Comparison of ENCODE assay signal across 12 cellular contexts in the genomic region with DNA sequence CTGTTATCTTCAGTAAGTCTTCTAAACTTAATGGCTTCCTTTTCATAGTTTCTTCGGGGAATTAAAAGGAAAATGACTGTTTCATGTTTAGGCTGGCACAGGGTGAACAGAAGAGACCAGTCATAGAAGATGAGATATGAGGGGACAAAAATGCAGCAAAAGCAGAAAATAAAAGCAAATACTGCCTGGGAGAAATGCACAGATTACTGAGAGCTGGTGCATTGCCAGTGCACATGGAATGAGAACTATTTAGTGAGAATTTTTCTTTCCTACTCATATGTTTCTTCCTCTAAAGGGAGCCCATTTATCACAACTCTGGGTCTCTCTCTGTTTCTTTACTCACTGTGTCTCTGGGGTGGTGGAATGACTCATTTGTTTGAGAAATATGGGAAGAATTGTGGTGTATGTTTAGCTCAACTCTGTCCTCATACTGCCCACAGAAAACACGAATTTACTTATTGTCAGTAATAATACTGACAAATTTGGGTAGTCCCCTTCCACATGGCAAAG. TPM values are rescaled to one million over a fixed set of nuclear protein-coding genes. Genes with fewer than 3 reads are reported as not detected.
DNase-seq lines count a peak whose midpoint lies in the region; ATAC-seq and TF ChIP-seq lines count a peak whose summit lies in the region.
"Had no signal": no experiment of that assay in that cellular context is flagged by ENCODE, and none has a peak within 500 bp of the region (broad histone marks: within the 10 kb centered on the region; RNA-seq: fewer than 3 reads in every experiment).

No MANE protein-coding gene starts in this region.

- H3K9me3 ChIP-seq in lower lobe of right lung (no peaks in the 10 kb centered on the region), suprapubic skin (no peaks in the 10 kb centered on the region)
- H3K9me3 ChIP-seq: neutrophil, uterus had no signal

- no peak for TF ChIP-seq POLR2A in suprapubic skin (IDR thresholded peaks at IDR 0.05)

- H3K4me1 ChIP-seq in lower lobe of right lung (no peaks in the 10 kb centered on the region), suprapubic skin (peaks cover 10% of the 10 kb centered on the region)
- H3K4me1 ChIP-seq: uterus had no signal

- H3K27me3 ChIP-seq in lower lobe of right lung (ENCODE audit: low read depth): no peaks in the 10 kb centered on the region
- no peaks in the 10 kb centered on the region for H3K27me3 ChIP-seq in suprapubic skin
- H3K27me3 ChIP-seq: neutrophil, uterus had no signal

- ATAC-seq in GM21786 (IDR thresholded peaks at IDR 0.05; ENCODE audit: unreplicated experiment) (peak; percentile 50), lower lobe of right lung (peak; percentile 45 to 54), GM19452 (IDR thresholded peaks at IDR 0.05; ENCODE audit: unreplicated experiment) (no peak), HG03354 (IDR thresholded peaks at IDR 0.05; ENCODE audit: poor library complexity, severe bottlenecking, unreplicated experiment) (no peak)

- TF ChIP-seq EP300 in suprapubic skin (IDR thresholded peaks at IDR 0.05): no peak

- H3K27ac ChIP-seq in lower lobe of right lung (no peak overlapping the region), suprapubic skin (no peak overlapping the region)
- H3K27ac ChIP-seq: dorsolateral prefrontal cortex, neutrophil, uterus had no signal

- H3K4me3 ChIP-seq in lower lobe of right lung (no peak overlapping the region), suprapubic skin (no peak overlapping the region)
- H3K4me3 ChIP-seq: dorsolateral prefrontal cortex, uterus had no signal

- WGBS in suprapubic skin: 23% methylated on average over 2 of the region's 2 CpGs

- no peaks in the 10 kb centered on the region for H3K36me3 ChIP-seq in lower lobe of right lung
- no peaks in the 10 kb centered on the region for H3K36me3 ChIP-seq in suprapubic skin
- H3K36me3 ChIP-seq: neutrophil, uterus had no signal

- intact Hi-C loops in lower lobe of right lung (cut with DNase I): no loop called here

- peak; percentile 76 for DNase-seq in CD1c-positive myeloid dendritic cell (ENCODE audit: extremely low spot score)
- DNase-seq in amniotic epithelial cell (ENCODE audit: low read depth): peak; percentile 99
- DNase-seq in lower lobe of right lung: no peak
- no peak for DNase-seq in suprapubic skin (ENCODE audit: low spot score in 2 of 2)
- DNase-seq in activated effector memory CD4-positive, alpha-beta T cell treated with anti-CD3 and anti-CD28 coated beads, Interleukin-2, amount 50 U/mL, for 16 hours: no peak
- DNase-seq: dorsolateral prefrontal cortex, T-helper 9 cell, uterus had no signal

- TF ChIP-seq CTCF in lower lobe of right lung (IDR thresholded peaks at IDR 0.05) (no peak), suprapubic skin (IDR thresholded peaks at IDR 0.05) (no peak)

RNA-seq across cellular contexts. Expression of a gene that starts 25.9 kb away (rescaled TPM):
- total RNA-seq in lower lobe of right lung: 0.41 TPM
- total RNA-seq in suprapubic skin: under 1 TPM in 1 of 4 donors, not detected in 3; 0.23 TPM

Comparison
In these comparisons a context has a peak if more than half of its experiments do, and no peak if none do; other contexts are left out.
1. DNase-seq: peak in CD1c-positive myeloid dendritic cell (single experiment) and amniotic epithelial cell (single experiment); none in lower lobe of right lung (single experiment), suprapubic skin (0 of 2) and activated effector memory CD4-positive, alpha-beta T cell treated with anti-CD3 and anti-CD28 coated beads, Interleukin-2, amount 50 U/mL, for 16 hours (single experiment).
2. ATAC-seq: peak in GM21786 (single experiment) and lower lobe of right lung (2 of 2); none in GM19452 (single experiment) and HG03354 (single experiment).